In genomic region chr5:143395638-143396352, GRCh38 we compare ENCODE assay signal across 8 cellular contexts. TPM values are rescaled to one million over a fixed set of nuclear protein-coding genes. Genes with fewer than 3 reads are reported as not detected.
A peak's percentile ranks its signal among the peaks of the same experiment; 100 is the strongest.
DNase-seq lines count a peak whose midpoint lies in the region; ATAC-seq and TF ChIP-seq lines count a peak whose summit lies in the region.

No MANE protein-coding gene starts in this region.

- no peak overlapping the region for H3K27ac ChIP-seq in tibial artery

- peak overlapping the region in 1 of 2 donors; percentile 78 for H3K4me3 ChIP-seq in tibial artery

- H3K27me3 ChIP-seq in tibial artery: no peaks in the 10 kb centered on the region

- intact Hi-C loops in natural killer cell (cut with micrococcal nuclease) (loop anchor here (5.0 kb wide), 1 partner anchor 43 kb away; no protein-coding TSS in a partner anchor), tibial artery (cut with DNase I; ENCODE audit: low total_unique reads) (no loop called here)

- H3K36me3 ChIP-seq in tibial artery: no peaks in the 10 kb centered on the region

- H3K36me3 Mint-ChIP-seq in activated naive CD8-positive, alpha-beta T cell treated with anti-CD3 and anti-CD28 coated beads for 36 hours: peaks cover 31% of the 10 kb centered on the region
- H3K36me3 Mint-ChIP-seq in natural killer cell: no peaks in the 10 kb centered on the region

- peaks cover 69% of the 10 kb centered on the region for H3K4me1 Mint-ChIP-seq in activated naive CD8-positive, alpha-beta T cell treated with anti-CD3 and anti-CD28 coated beads for 36 hours
- H3K4me1 Mint-ChIP-seq in natural killer cell: peaks cover 73 to 76% of the 10 kb centered on the region in 2 donors

- no peaks in the 10 kb centered on the region for H3K9me3 ChIP-seq in tibial artery

- TF ChIP-seq CTCF in natural killer cell (IDR thresholded peaks at IDR 0.05) (no peak), tibial artery (IDR thresholded peaks at IDR 0.05) (no peak)

- H3K27ac Mint-ChIP-seq in activated naive CD8-positive, alpha-beta T cell treated with anti-CD3 and anti-CD28 coated beads for 36 hours: no peak overlapping the region
- peak overlapping the region; percentile 74 to 78 for H3K27ac Mint-ChIP-seq in natural killer cell

- H3K4me1 ChIP-seq in tibial artery: peaks cover 0 to 96% (median 29%) of the 10 kb centered on the region in 4 donors

- H3K9me3 Mint-ChIP-seq in activated naive CD8-positive, alpha-beta T cell treated with anti-CD3 and anti-CD28 coated beads for 36 hours: no peaks in the 10 kb centered on the region
- H3K9me3 Mint-ChIP-seq in natural killer cell: no peaks in the 10 kb centered on the region

- peak; percentile 51 for ATAC-seq in GM18519 (IDR thresholded peaks at IDR 0.05; ENCODE audit: low FRiP score, unreplicated experiment)
- ATAC-seq in HG02870 (IDR thresholded peaks at IDR 0.05; ENCODE audit: unreplicated experiment): peak; percentile 82
- ATAC-seq in natural killer cell: peak in 2 of 3 donors; percentile 31 to 69

- no peak for DNase-seq in activated naive CD8-positive, alpha-beta T cell treated with anti-CD3 and anti-CD28 coated beads for 36 hours
- DNase-seq in natural killer cell: no peak
- no peak for DNase-seq in NCI-H1417 treated with DMSO at 0.1 percent for 48 hours (lab: John Stamatoyannopoulos, UW)
- no peak for DNase-seq in tibial artery
- DNase-seq in cerebellum (ENCODE audit: low spot score): no peak
- no peak for DNase-seq in stimulated activated naive CD4-positive, alpha-beta T cell treated with Interleukin-2 at 50 U/mL for 16 hours (lab: John Stamatoyannopoulos, UW)

- H3K4me3 Mint-ChIP-seq in activated naive CD8-positive, alpha-beta T cell treated with anti-CD3 and anti-CD28 coated beads for 36 hours: peak overlapping the region; percentile 71
- H3K4me3 Mint-ChIP-seq in natural killer cell: peak overlapping the region; percentile 97

- no peaks in the 10 kb centered on the region for H3K27me3 Mint-ChIP-seq in activated naive CD8-positive, alpha-beta T cell treated with anti-CD3 and anti-CD28 coated beads for 36 hours
- no peaks in the 10 kb centered on the region for H3K27me3 Mint-ChIP-seq in natural killer cell (ENCODE audit: low read depth in 2 of 2)

RNA-seq across cellular contexts. Expression of gene NR3C1, which starts 7.7 kb away (rescaled TPM):
- total RNA-seq in activated naive CD8-positive, alpha-beta T cell treated with anti-CD3 and anti-CD28 coated beads for 36 hours: 10 to 100 TPM; 51.2 to 54.0 TPM
- total RNA-seq in natural killer cell: 100 to 1,000 TPM; 147 to 168 (median 165) TPM
- 35.9 TPM for total RNA-seq in cerebellum
